ENCODE assay signal across 18 cellular contexts in genomic region chr4:108890491-108890890, GRCh38.
DNase-seq lines count a peak whose midpoint lies in the region; ATAC-seq and TF ChIP-seq lines count a peak whose summit lies in the region.
"Had no signal": no experiment of that assay in that cellular context is flagged by ENCODE, and none has a peak within 500 bp of the region (broad histone marks: within the 10 kb centered on the region; RNA-seq: fewer than 3 reads in every experiment).

No MANE protein-coding gene starts in this region.

- intact Hi-C loops in A673 (cut with micrococcal nuclease; ENCODE audit: unreplicated experiment): no loop called here

- H3K27ac Mint-ChIP-seq in endodermal cell (no peak overlapping the region), nephron progenitor cell (peak overlapping the region; percentile 95)
- H3K27ac Mint-ChIP-seq: CD4-positive, alpha-beta memory T cell had no signal

- 81% methylated on average over 2 of the region's 2 CpGs for WGBS in endodermal cell (ENCODE audit: insufficient coverage in 1 of 2, insufficient read length in 1 of 2), 2 experiments

- POLR2A ChIA-PET in A673 (lab: Charles Lee; ENCODE audit: low non-redundant PET): no interaction called here

- no peak overlapping the region for H3K9ac ChIP-seq in OCI-LY3 (ENCODE audit: low read length)
- H3K9ac ChIP-seq in endodermal cell (ENCODE audit: extremely low read depth, low read length, poor library complexity, severe bottlenecking): no peak overlapping the region

- CTCF ChIA-PET in A673 (lab: Charles Lee): no interaction called here

- no peak overlapping the region for H3K4me3 ChIP-seq in A673 (ENCODE audit: low read depth, low read length, poor library complexity, severe bottlenecking)
- no peak overlapping the region for H3K4me3 ChIP-seq in OCI-LY3 (ENCODE audit: low read length)
- no peak overlapping the region for H3K4me3 ChIP-seq in endodermal cell (ENCODE audit: low read length)

- H3K4me2 ChIP-seq in OCI-LY3 (ENCODE audit: low read length): no peak overlapping the region

- no peaks in the 10 kb centered on the region for H3K27me3 Mint-ChIP-seq in endodermal cell (ENCODE audit: insufficient read depth)
- H3K27me3 Mint-ChIP-seq in nephron progenitor cell (ENCODE audit: low read depth, poor library complexity): no peaks in the 10 kb centered on the region

- H2AFZ ChIP-seq in OCI-LY3 (ENCODE audit: low read depth, low read length): no peak overlapping the region

- DNase-seq in A673 (ENCODE audit: low spot score): peak; percentile 70
- DNase-seq in endodermal cell: no peak
- DNase-seq in nephron progenitor cell: no peak
- no peak for DNase-seq in activated naive CD4-positive, alpha-beta T cell (lab: John Stamatoyannopoulos, UW)
- DNase-seq in ureter (ENCODE audit: low spot score): no peak
- DNase-seq: 8988T; CD4-positive, alpha-beta memory T cell; DMS79; Karpas-422; NCI-H187; NCI-H345; NCI-H69; NK-92 treated with Interleukin-12 subunit alpha and Interleukin-12 subunit beta, amount 100 ng/mL, for 24 hours; RPMI8226 had no signal

- H3K27ac ChIP-seq in A673 (ENCODE audit: low read depth, low read length, poor library complexity, severe bottlenecking) (peak overlapping the region; percentile 23), OCI-LY3 (ENCODE audit: low read length) (no peak overlapping the region), endodermal cell (ENCODE audit: low read depth, low read length) (peak overlapping the region; percentile 89)

- H3K4me3 Mint-ChIP-seq in endodermal cell: no peak overlapping the region
- no peak overlapping the region for H3K4me3 Mint-ChIP-seq in nephron progenitor cell
- H3K4me3 Mint-ChIP-seq: CD4-positive, alpha-beta memory T cell had no signal

- no peaks in the 10 kb centered on the region for H3K27me3 ChIP-seq in A673 (replicated peaks; ENCODE audit: insufficient read depth, low read depth, low read length, poor library complexity)
- no peaks in the 10 kb centered on the region for H3K27me3 ChIP-seq in OCI-LY3 (ENCODE audit: low read depth, low read length)
- no peaks in the 10 kb centered on the region for H3K27me3 ChIP-seq in endodermal cell (ENCODE audit: control insufficient read depth, insufficient read depth, low read length, poor library complexity, severe bottlenecking)

- ATAC-seq in HG02870 (IDR thresholded peaks at IDR 0.05; ENCODE audit: unreplicated experiment) (no peak), GM21529 (IDR thresholded peaks at IDR 0.05; ENCODE audit: unreplicated experiment) (no peak)
- ATAC-seq: HCT116 had no signal

- H3K36me3 ChIP-seq in A673 (ENCODE audit: insufficient read depth, low read length, poor library complexity, severe bottlenecking): no peaks in the 10 kb centered on the region
- H3K36me3 ChIP-seq in OCI-LY3 (replicated peaks; ENCODE audit: low read depth, low read length): no peaks in the 10 kb centered on the region
- no peaks in the 10 kb centered on the region for H3K36me3 ChIP-seq in endodermal cell (ENCODE audit: control insufficient read depth, insufficient read depth, low read length)

- no peaks in the 10 kb centered on the region for H3K9me3 Mint-ChIP-seq in endodermal cell
- no peaks in the 10 kb centered on the region for H3K9me3 Mint-ChIP-seq in nephron progenitor cell
- H3K9me3 Mint-ChIP-seq: CD4-positive, alpha-beta memory T cell had no signal

- no peaks in the 10 kb centered on the region for H4K20me1 ChIP-seq in OCI-LY3 (ENCODE audit: insufficient read depth, low read length)

- TF ChIP-seq CTCF in A673 (conservative IDR thresholded peaks at IDR 0.05; ENCODE audit: low read depth, low read length) (peak; percentile 40; the same call in 1 of the 2 replicates), OCI-LY3 (IDR thresholded peaks at IDR 0.05; ENCODE audit: low read depth, low read length) (0 out of 2 replicates have a peak, but pooled peaks have one; percentile 10), endodermal cell (conservative IDR thresholded peaks at IDR 0.05) (peak; percentile 20), nephron progenitor cell (IDR thresholded peaks at IDR 0.05) (no peak)

- no peaks in the 10 kb centered on the region for H3K36me3 Mint-ChIP-seq in endodermal cell (ENCODE audit: low read depth)
- no peaks in the 10 kb centered on the region for H3K36me3 Mint-ChIP-seq in nephron progenitor cell (ENCODE audit: low read depth)
- H3K36me3 Mint-ChIP-seq: CD4-positive, alpha-beta memory T cell had no signal

- H3K4me1 Mint-ChIP-seq in endodermal cell: no peaks in the 10 kb centered on the region
- peaks cover 49% of the 10 kb centered on the region for H3K4me1 Mint-ChIP-seq in nephron progenitor cell
- H3K4me1 Mint-ChIP-seq: CD4-positive, alpha-beta memory T cell had no signal

- H3K4me1 ChIP-seq in A673 (ENCODE audit: insufficient read depth, low read length, poor library complexity, severe bottlenecking) (peaks cover 68% of the 10 kb centered on the region), OCI-LY3 (ENCODE audit: low read length) (no peaks in the 10 kb centered on the region), endodermal cell (ENCODE audit: control insufficient read depth, insufficient read depth, low read length) (no peaks in the 10 kb centered on the region)

- H3K79me2 ChIP-seq in OCI-LY3 (ENCODE audit: low read length): no peaks in the 10 kb centered on the region

- H3K9me3 ChIP-seq in A673 (ENCODE audit: low read depth, low read length, poor library complexity, severe bottlenecking) (no peaks in the 10 kb centered on the region), OCI-LY3 (ENCODE audit: insufficient read depth, low read length) (no peaks in the 10 kb centered on the region), endodermal cell (ENCODE audit: control insufficient read depth, low read length) (no peaks in the 10 kb centered on the region)

- BruUV-seq in A673 (replicated peaks; lab: Mats Ljungman, UMichigan): no TSS peak
